1 cellular context compared by ENCODE assay signal in genomic region chr13:42860485-42860884, GRCh38.
TF ChIP-seq lines count a peak whose summit lies in the region.

No MANE protein-coding gene starts in this region.

TF ChIP-seq in H1, 55 proteins besides CTCF, POLR2A, EP300 and RAD21:
- TF ChIP-seq CHD7 (IDR thresholded peaks at IDR 0.05; ENCODE audit: insufficient replicate concordance, low read length) (no peak), SRF (IDR thresholded peaks at IDR 0.05; ENCODE audit: low read depth, low read length) (no peak), BCL11A (IDR thresholded peaks at IDR 0.05; ENCODE audit: low read depth in 2 of 2, low read length in 2 of 2) (no peak), KDM1A (IDR thresholded peaks at IDR 0.05; ENCODE audit: borderline replicate concordance, low read length) (no peak), POLR2AphosphoS5 (IDR thresholded peaks at IDR 0.05; ENCODE audit: low read depth, low read length) (peak; percentile 59; the same call in 1 of the 2 replicates), BRCA1 (IDR thresholded peaks at IDR 0.05; ENCODE audit: low read depth, low read length) (no peak), CHD1 (IDR thresholded peaks at IDR 0.05; ENCODE audit: low read depth, low read length) (no peak)
